ENCODE assay signal across 8 cellular contexts in genomic region chr1:150161747-150162581, GRCh38. TPM values are rescaled to one million over a fixed set of nuclear protein-coding genes. Genes with fewer than 3 reads are reported as not detected.
DNase-seq lines count a peak whose midpoint lies in the region; ATAC-seq and TF ChIP-seq lines count a peak whose summit lies in the region.

No MANE protein-coding gene starts in this region.

- intact Hi-C loops in esophagus muscularis mucosa (cut with DNase I) = no loop called here

- no peak overlapping the region for H3K4me3 Mint-ChIP-seq in immature natural killer cell

- H3K9me3 Mint-ChIP-seq in immature natural killer cell = no peaks in the 10 kb centered on the region

- no peak overlapping the region for H2AFZ ChIP-seq in OCI-LY3 (ENCODE audit: low read depth, low read length)

- TF ChIP-seq POLR2A in esophagus muscularis mucosa (IDR thresholded peaks at IDR 0.05; ENCODE audit: low read depth) = no peak

- H3K27ac Mint-ChIP-seq in immature natural killer cell = peak overlapping the region in 3 of 6 donors; percentile 34 to 62 (median 57)

- peak overlapping the region; percentile 96 for H3K9ac ChIP-seq in OCI-LY3 (ENCODE audit: low read length)

- TF ChIP-seq EP300 in esophagus muscularis mucosa (IDR thresholded peaks at IDR 0.05) = no peak

- peak overlapping the region; percentile 94 for H3K27ac ChIP-seq in OCI-LY3 (ENCODE audit: low read length)
- H3K27ac ChIP-seq in esophagus muscularis mucosa (replicated peaks in 1 of 4) = peak overlapping the region; percentile 93 to 99 (median 99)

- peaks cover 0 to 2% (median 1%) of the 10 kb centered on the region in 3 donors for H3K27me3 Mint-ChIP-seq in immature natural killer cell (ENCODE audit: low read depth in 3 of 3)

- H4K20me1 ChIP-seq in OCI-LY3 (ENCODE audit: insufficient read depth, low read length) = no peaks in the 10 kb centered on the region

- no peaks in the 10 kb centered on the region for H3K9me3 ChIP-seq in OCI-LY3 (ENCODE audit: insufficient read depth, low read length)
- H3K9me3 ChIP-seq in esophagus muscularis mucosa = no peaks in the 10 kb centered on the region

- WGBS in esophagus muscularis mucosa = 48% methylated on average over 9 of the region's 9 CpGs

- H3K4me3 ChIP-seq in OCI-LY3 (ENCODE audit: low read length) = peak overlapping the region; percentile 69
- peak overlapping the region; percentile 43 to 58 (median 46) for H3K4me3 ChIP-seq in esophagus muscularis mucosa
- no peak overlapping the region for H3K4me3 ChIP-seq in retinal pigment epithelial cell (ENCODE audit: low read length)

- peaks cover 31% of the 10 kb centered on the region for H3K79me2 ChIP-seq in OCI-LY3 (ENCODE audit: low read length)

- H3K4me1 ChIP-seq in OCI-LY3 (ENCODE audit: low read length) = peaks cover 97% of the 10 kb centered on the region
- peaks cover 22 to 90% (median 88%) of the 10 kb centered on the region in 4 donors for H3K4me1 ChIP-seq in esophagus muscularis mucosa

- H3K27me3 ChIP-seq in OCI-LY3 (ENCODE audit: low read depth, low read length) (no peaks in the 10 kb centered on the region), esophagus muscularis mucosa (no peaks in the 10 kb centered on the region)

- DNase-seq in NCI-H1092 treated with DMSO at 0.1 percent for 48 hours (lab: John Stamatoyannopoulos, UW) (peak; percentile 25), NCI-H1092 (lab: John Stamatoyannopoulos, UW) (no peak), esophagus muscularis mucosa (ENCODE audit: extremely low spot score) (no peak), retinal pigment epithelial cell (ENCODE audit: low read depth) (no peak), immature natural killer cell (no peak)
- no peak for DNase-seq in stimulated activated CD4-positive, alpha-beta T cell treated with anti-CD3 and anti-CD28 coated beads, Interleukin-2, amount 100 ng/mL, for 48 hours

- H3K36me3 Mint-ChIP-seq in immature natural killer cell = peaks cover 9 to 19% (median 14%) of the 10 kb centered on the region in 3 donors

- no peak for ATAC-seq in HG02678 (IDR thresholded peaks at IDR 0.05; ENCODE audit: unreplicated experiment)

- H3K36me3 ChIP-seq in OCI-LY3 (replicated peaks; ENCODE audit: low read depth, low read length) (peaks cover 41% of the 10 kb centered on the region), esophagus muscularis mucosa (peaks cover 13 to 32% (median 31%) of the 10 kb centered on the region in 4 donors)

- peak overlapping the region; percentile 98 for H3K4me2 ChIP-seq in OCI-LY3 (ENCODE audit: low read length)

- H3K4me1 Mint-ChIP-seq in immature natural killer cell = peaks cover 19 to 23% of the 10 kb centered on the region in 2 donors

- TF ChIP-seq CTCF in OCI-LY3 (IDR thresholded peaks at IDR 0.05; ENCODE audit: low read depth, low read length) = peak; percentile 52
- TF ChIP-seq CTCF in esophagus muscularis mucosa (IDR thresholded peaks at IDR 0.05) = peak in 1 of 3 experiments; percentile 21
- TF ChIP-seq CTCF in retinal pigment epithelial cell (conservative IDR thresholded peaks at IDR 0.05; ENCODE audit: low read depth, low read length) = peak; percentile 28

RNA-seq across cellular contexts. Expression of gene PLEKHO1, which starts 12.2 kb away (rescaled TPM):
- total RNA-seq in esophagus muscularis mucosa = 100 to 1,000 TPM; 294 to 426 (median 337) TPM
- polyA plus RNA-seq in immature natural killer cell = 10 to 100 TPM; 20.6 to 32.5 (median 22.2) TPM
